ENCODE assay signal across 8 cellular contexts in the genomic region with DNA sequence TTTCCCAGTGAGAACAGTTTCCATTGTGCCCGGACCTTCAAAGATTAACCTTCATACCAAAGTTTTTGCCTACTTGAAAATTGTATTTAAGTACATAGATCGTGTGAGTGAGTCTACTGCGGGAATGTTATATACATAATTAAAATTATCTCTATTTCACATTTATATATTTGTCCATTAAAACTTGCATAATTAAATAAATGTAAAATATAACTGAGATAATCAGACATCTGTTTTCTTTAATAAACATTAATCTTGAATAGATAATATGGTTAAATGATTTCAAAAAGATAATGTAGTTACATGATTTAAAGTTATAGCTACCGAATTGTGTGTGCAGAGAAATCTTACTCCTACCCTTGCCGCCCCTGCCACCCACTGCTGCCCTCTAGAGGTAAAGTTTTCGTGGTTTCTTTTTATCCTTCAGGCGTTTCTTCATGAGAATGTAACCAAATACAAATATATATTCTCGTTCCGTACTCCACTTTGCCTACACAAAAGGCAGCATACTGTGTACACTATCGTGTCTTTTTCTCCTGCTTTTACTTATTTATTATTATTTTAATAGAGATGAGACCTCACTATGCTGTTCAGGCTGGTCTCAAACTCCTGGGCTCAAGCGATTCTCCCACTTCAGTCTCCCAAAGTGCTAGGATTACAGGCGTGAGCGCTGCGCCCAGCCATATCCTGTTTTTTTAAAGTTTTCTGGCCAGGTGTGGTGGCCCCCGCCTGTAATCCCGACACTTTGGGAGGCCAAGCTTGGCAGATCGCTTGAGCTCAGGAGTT. TPM values are rescaled to one million over a fixed set of nuclear protein-coding genes. Genes with fewer than 3 reads are reported as not detected.
DNase-seq lines count a peak whose midpoint lies in the region; ATAC-seq, FAIRE-seq and TF ChIP-seq lines count a peak whose summit lies in the region.

No MANE protein-coding gene starts in this region.

- FAIRE-seq in A204.1 (lab: Jason Lieb, UNC) = peak; percentile 85
- FAIRE-seq in frontal cortex (lab: Jason Lieb, UNC) = no peak

- DNase-seq in NOMO-1 treated with dmso at 0.1 percent for 144 hours (lab: John Stamatoyannopoulos, UW; ENCODE audit: unreplicated experiment) (peak; percentile 6), glomerular endothelial cell (ENCODE audit: extremely low read depth, low read depth, low spot score) (peak; percentile 14), frontal cortex (ENCODE audit: low spot score in 2 of 2) (no peak)
- peak; percentile 44 to 66 for DNase-seq in activated T-cell treated with anti-CD3 and anti-CD28 coated beads, Interleukin-2, amount 50 U/mL, for 72 hours
- peak; percentile 42 for DNase-seq in stimulated activated CD4-positive, alpha-beta T cell treated with anti-CD3 and anti-CD28 coated beads, Interleukin-4, amount 100 ng/mL, for 1 hour

- no peak overlapping the region for H3K27ac Mint-ChIP-seq in activated T-cell treated with anti-CD3 and anti-CD28 coated beads, Interleukin-2, amount 50 U/mL, for 72 hours

- TF ChIP-seq CTCF in GM12872 (IDR thresholded peaks at IDR 0.05; ENCODE audit: insufficient read depth, low read depth, low read length) = peak; percentile 65

- ATAC-seq in activated T-cell treated with anti-CD3 and anti-CD28 coated beads, Interleukin-2, amount 50 U/mL, for 72 hours (replicated peaks in 1 of 2) = peak; percentile 37 to 45
- no peak for ATAC-seq in HG02973 (IDR thresholded peaks at IDR 0.05; ENCODE audit: unreplicated experiment)

- no peaks in the 10 kb centered on the region for H3K9me3 Mint-ChIP-seq in activated T-cell treated with anti-CD3 and anti-CD28 coated beads, Interleukin-2, amount 50 U/mL, for 72 hours

- no peak overlapping the region for H3K4me3 Mint-ChIP-seq in activated T-cell treated with anti-CD3 and anti-CD28 coated beads, Interleukin-2, amount 50 U/mL, for 72 hours

- peaks cover 9% of the 10 kb centered on the region for H3K4me1 Mint-ChIP-seq in activated T-cell treated with anti-CD3 and anti-CD28 coated beads, Interleukin-2, amount 50 U/mL, for 72 hours (ENCODE audit: low read depth)

- H3K27me3 Mint-ChIP-seq in activated T-cell treated with anti-CD3 and anti-CD28 coated beads, Interleukin-2, amount 50 U/mL, for 72 hours (ENCODE audit: low read depth) = no peaks in the 10 kb centered on the region

- H3K36me3 Mint-ChIP-seq in activated T-cell treated with anti-CD3 and anti-CD28 coated beads, Interleukin-2, amount 50 U/mL, for 72 hours (ENCODE audit: insufficient read depth in 2 of 2) = peaks cover 2 to 6% of the 10 kb centered on the region in 2 donors

RNA-seq across cellular contexts. Expression of a gene that starts 35.6 kb away (rescaled TPM):
- total RNA-seq in activated T-cell treated with anti-CD3 and anti-CD28 coated beads, Interleukin-2, amount 50 U/mL, for 72 hours = 100 to 1,000 TPM; 178 to 211 TPM
- total RNA-seq in glomerular endothelial cell (23.3 and 29.2 TPM in 2 replicates), frontal cortex (19.2 TPM)

RNA-seq across cellular contexts. Expression of a gene that starts 35.7 kb away (rescaled TPM):
- total RNA-seq in activated T-cell treated with anti-CD3 and anti-CD28 coated beads, Interleukin-2, amount 50 U/mL, for 72 hours = 10 to 100 TPM; 23.0 to 30.6 TPM
- total RNA-seq in glomerular endothelial cell (6.6 and 9.2 TPM in 2 replicates), frontal cortex (8.6 TPM)

Comparison
In these comparisons a context has a peak if more than half of its experiments do, and no peak if none do; other contexts are left out.
1. DNase-seq: peak in NOMO-1 treated with dmso at 0.1 percent for 144 hours (single experiment), activated T-cell treated with anti-CD3 and anti-CD28 coated beads, Interleukin-2, amount 50 U/mL, for 72 hours (2 of 2), glomerular endothelial cell (single experiment) and stimulated activated CD4-positive, alpha-beta T cell treated with anti-CD3 and anti-CD28 coated beads, Interleukin-4, amount 100 ng/mL, for 1 hour (single experiment); none in frontal cortex (0 of 2).